ENCODE assay signal across 21 cellular contexts in the genomic region with DNA sequence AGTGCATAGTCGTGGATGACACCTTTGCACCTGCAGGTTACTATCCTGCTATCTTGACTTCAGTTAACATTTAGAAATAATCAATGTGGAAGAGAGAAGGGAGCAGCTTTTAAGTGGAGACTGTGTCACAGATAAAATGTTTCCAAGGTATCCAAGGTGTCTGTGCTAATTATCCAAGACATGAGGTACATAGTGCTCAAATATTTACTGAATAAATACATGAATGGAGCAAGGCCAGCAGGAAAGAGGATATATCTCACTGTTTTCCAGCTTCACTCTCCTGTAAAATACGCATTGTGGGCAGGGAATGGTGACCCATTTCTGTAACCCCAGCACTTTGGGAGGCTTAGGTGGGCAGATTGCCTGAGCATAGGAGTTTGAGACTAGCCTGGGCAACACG.
"Had no signal": no experiment of that assay in that cellular context is flagged by ENCODE, and none has a peak within 500 bp of the region (broad histone marks: within the 10 kb centered on the region; RNA-seq: fewer than 3 reads in every experiment).

No MANE protein-coding gene starts in this region.

- DNase-seq: activated B cell treated with CpG ODN at 0.5 μM for 24 hours; activated CD4-positive, alpha-beta T cell treated with anti-CD3 and anti-CD28 coated beads for 1 hour; activated CD4-positive, alpha-beta T cell treated with anti-CD3 and anti-CD28 coated beads, Interleukin-2, amount 10 ng/mL, durations not matched to agents 24 days and 14 days; activated CD4-positive, alpha-beta T cell treated with anti-CD3 and anti-CD28 coated beads, Interleukin-2, amount 50 U/mL, for 48 hours; activated CD8-positive, alpha-beta memory T cell treated with anti-CD3 and anti-CD28 coated beads, Interleukin-2, amount 10 ng/mL, durations not matched to agents 7 days and 5 days; activated effector memory CD4-positive, alpha-beta T cell treated with Interleukin-2 at 50 U/mL for 16 hours; activated naive CD4-positive, alpha-beta T cell; activated T-cell treated with anti-CD3 and anti-CD28 coated beads, Interleukin-2, amount 50 U/mL, for 24 hours; aorta; central memory CD4-positive, alpha-beta T cell; MM.1S; NCI-H1930; NCI-H510A treated with DMSO at 0.1 percent for 48 hours; NCI-H774; PC-3; T-cell; T-helper 2 cell; T1000 had no signal

- ATAC-seq: activated CD8-positive, alpha-beta memory T cell treated with anti-CD3 and anti-CD28 coated beads, Interleukin-2, amount 10 ng/mL, durations not matched to agents 7 days and 5 days; PC-3; T-cell had no signal

- FAIRE-seq: bronchial epithelial cell, TTC549 had no signal

- H3K4me3 ChIP-seq: SK-N-MC had no signal
